In the genomic region with DNA sequence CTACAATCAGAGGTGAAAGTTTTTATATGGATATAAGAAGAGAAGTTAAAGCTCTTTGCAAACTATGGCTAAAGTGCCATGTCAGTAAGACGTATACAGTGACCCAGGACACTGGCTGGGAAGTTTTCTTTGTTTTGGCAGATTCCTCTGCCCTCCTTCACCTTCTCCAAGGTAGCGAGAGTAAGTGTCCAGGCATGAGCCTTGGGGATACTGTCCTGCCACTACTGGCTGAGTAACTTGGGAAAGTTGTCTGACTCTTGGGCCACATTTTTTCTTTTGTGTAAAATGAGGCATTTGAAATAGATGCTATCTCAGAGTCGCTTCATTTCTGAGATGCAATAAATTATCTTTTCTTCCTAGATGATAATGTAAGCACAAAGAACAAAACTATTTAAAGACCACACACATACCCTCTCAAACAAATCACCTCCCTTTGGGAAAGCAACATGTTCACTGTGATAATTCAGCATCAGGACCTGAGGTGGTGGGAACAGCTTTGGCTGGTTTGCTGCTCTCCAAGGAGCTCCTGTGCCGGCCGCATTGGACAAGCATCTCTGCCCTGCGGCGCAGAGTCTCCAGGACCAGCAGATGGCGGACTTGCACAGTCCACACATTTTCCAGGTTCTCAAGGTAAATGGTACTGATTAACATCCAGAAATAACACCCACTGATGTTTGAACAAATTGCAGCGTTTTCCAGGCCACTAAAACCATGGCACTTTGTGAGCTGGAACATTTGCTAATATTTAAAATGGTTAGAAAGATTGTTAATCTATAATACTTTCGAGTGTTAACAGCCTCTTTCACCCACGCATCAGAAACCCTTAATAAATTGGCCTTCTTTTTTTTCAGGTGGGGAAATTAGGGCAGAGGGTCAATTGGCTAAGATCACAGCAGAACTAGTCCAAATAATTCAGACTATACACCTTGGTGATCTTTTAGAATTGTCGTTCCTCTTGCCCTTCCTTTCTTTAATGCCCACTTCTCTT, we compare ENCODE assay signal across 8 cellular contexts.
DNase-seq lines count a peak whose midpoint lies in the region; TF ChIP-seq lines count a peak whose summit lies in the region.

No MANE protein-coding gene starts in this region.

- H3K79me2 ChIP-seq in hepatocyte: no peaks in the 10 kb centered on the region

- WGBS in hepatocyte (ENCODE audit: low lambda C conversion rate, missing lambda C conversion rate): 34% methylated on average over 12 of the region's 12 CpGs

- H3K9me3 ChIP-seq in adipocyte (ENCODE audit: control insufficient read depth, low read length): no peaks in the 10 kb centered on the region
- no peaks in the 10 kb centered on the region for H3K9me3 ChIP-seq in hepatocyte (ENCODE audit: low read depth)

- H3K27ac ChIP-seq in hepatocyte (no peak overlapping the region), coronary artery (no peak overlapping the region)

- no peaks in the 10 kb centered on the region for H3K9me2 ChIP-seq in hepatocyte (replicated peaks; ENCODE audit: insufficient read depth)

- H3K9ac ChIP-seq in adipocyte (ENCODE audit: low read length): no peak overlapping the region

- peak in 9 of 14 donors; percentile 12 to 50 (median 27) for DNase-seq in C1 segment of cervical spinal cord (lab: John Stamatoyannopoulos, UW)
- peak; percentile 32 for DNase-seq in GM19238 (ENCODE audit: insufficient read length, low spot score)
- DNase-seq in HS-5 (ENCODE audit: low read depth): peak; percentile 39
- peak; percentile 72 for DNase-seq in NCI-H748 treated with DMSO at 0.1 percent for 48 hours (lab: John Stamatoyannopoulos, UW)
- DNase-seq in adipocyte (ENCODE audit: low read depth): peak; percentile 77
- DNase-seq in hepatocyte (ENCODE audit: low spot score): peak; percentile 85
- DNase-seq in stimulated activated CD4-positive, alpha-beta T cell treated with anti-CD3 and anti-CD28 coated beads, Interleukin-12 subunit alpha, Interleukin-12 subunit beta, amount 100 ng/mL, for 4 hours: peak; percentile 21
- DNase-seq in coronary artery (ENCODE audit: low spot score): no peak

- H2AFZ ChIP-seq in hepatocyte: no peak overlapping the region

- H3K27me3 ChIP-seq in adipocyte (replicated peaks; ENCODE audit: control insufficient read depth, insufficient read depth, low read length) (peaks cover 17% of the 10 kb centered on the region), hepatocyte (peaks cover 8% of the 10 kb centered on the region)

- TF ChIP-seq CTCF in hepatocyte (IDR thresholded peaks at IDR 0.05; ENCODE audit: poor library complexity) (peak; percentile 83), coronary artery (IDR thresholded peaks at IDR 0.05) (no peak)

- H3K4me3 ChIP-seq in adipocyte (ENCODE audit: low read length): no peak overlapping the region
- no peak overlapping the region for H3K4me3 ChIP-seq in hepatocyte
- H3K4me3 ChIP-seq in coronary artery: no peak overlapping the region

- H3K36me3 ChIP-seq in adipocyte (ENCODE audit: control insufficient read depth, insufficient read depth, low read length, severe bottlenecking): no peaks in the 10 kb centered on the region
- no peaks in the 10 kb centered on the region for H3K36me3 ChIP-seq in hepatocyte (replicated peaks; ENCODE audit: insufficient read depth, low read depth)

- H3K4me2 ChIP-seq in hepatocyte: no peak overlapping the region

- H4K20me1 ChIP-seq in hepatocyte (ENCODE audit: insufficient read depth, poor library complexity, severe bottlenecking): no peaks in the 10 kb centered on the region

- H3K4me1 ChIP-seq in adipocyte (ENCODE audit: control insufficient read depth, insufficient read depth, low read length) (peaks cover 19% of the 10 kb centered on the region), hepatocyte (ENCODE audit: insufficient read depth) (no peaks in the 10 kb centered on the region)
